29 cellular contexts compared by ENCODE assay signal in genomic region chr22:49878206-49878605, GRCh38.
"Had no signal": no experiment of that assay in that cellular context is flagged by ENCODE, and none has a peak within 500 bp of the region (broad histone marks: within the 10 kb centered on the region; RNA-seq: fewer than 3 reads in every experiment).

No MANE protein-coding gene starts in this region.

- H3K27ac ChIP-seq: brain microvascular endothelial cell, SJCRH30, SK-N-MC, WERI-Rb-1 had no signal

- H3K27me3 Mint-ChIP-seq: activated naive CD8-positive, alpha-beta T cell treated with anti-CD3 and anti-CD28 coated beads for 36 hours; activated T-cell treated with anti-CD3 and anti-CD28 coated beads, Interleukin-2, amount 50 U/mL, for 24 hours had no signal

- H3K27me3 ChIP-seq: brain microvascular endothelial cell, MG63, SJCRH30 had no signal

- H3K4me3 Mint-ChIP-seq: activated CD8-positive, alpha-beta T cell treated with anti-CD3 and anti-CD28 coated beads, Interleukin-2, amount 10 ng/mL, durations not matched to agents 7 days and 5 days; activated naive CD8-positive, alpha-beta T cell treated with anti-CD3 and anti-CD28 coated beads for 36 hours; activated T-cell treated with anti-CD3 and anti-CD28 coated beads, Interleukin-2, amount 50 U/mL, for 24 hours; T-helper 1 cell treated with Interleukin-12 subunit alpha and Interleukin-12 subunit beta and Interleukin-4 antibody, amounts not matched to agents 30 μg/mL and 1 μg/mL, for 36 hours had no signal

- H3K27ac Mint-ChIP-seq: activated CD8-positive, alpha-beta T cell treated with anti-CD3 and anti-CD28 coated beads, Interleukin-2, amount 10 ng/mL, durations not matched to agents 7 days and 5 days; activated naive CD8-positive, alpha-beta T cell treated with anti-CD3 and anti-CD28 coated beads for 36 hours; activated T-cell treated with anti-CD3 and anti-CD28 coated beads, Interleukin-2, amount 50 U/mL, for 24 hours; T-helper 1 cell treated with Interleukin-12 subunit alpha and Interleukin-12 subunit beta and Interleukin-4 antibody, amounts not matched to agents 30 μg/mL and 1 μg/mL, for 36 hours had no signal

- H3K9me3 Mint-ChIP-seq: activated naive CD8-positive, alpha-beta T cell treated with anti-CD3 and anti-CD28 coated beads for 36 hours; activated T-cell treated with anti-CD3 and anti-CD28 coated beads, Interleukin-2, amount 50 U/mL, for 24 hours; T-helper 1 cell treated with Interleukin-12 subunit alpha and Interleukin-12 subunit beta and Interleukin-4 antibody, amounts not matched to agents 30 μg/mL and 1 μg/mL, for 36 hours had no signal

- DNase-seq: activated CD4-positive, alpha-beta T cell treated with anti-CD3 and anti-CD28 coated beads for 1 hour; activated CD4-positive, alpha-beta T cell treated with anti-CD3 and anti-CD28 coated beads for 48 hours; activated CD4-positive, CD25-positive, alpha-beta regulatory T cell; activated CD8-positive, alpha-beta T cell treated with anti-CD3 and anti-CD28 coated beads, Interleukin-2, amount 10 ng/mL, durations not matched to agents 7 days and 5 days; activated naive CD4-positive, alpha-beta T cell treated with anti-CD3 and anti-CD28 coated beads, Interleukin-2, amount 50 U/mL, for 16 hours; activated naive CD8-positive, alpha-beta T cell treated with anti-CD3 and anti-CD28 coated beads for 36 hours; activated T-cell treated with anti-CD3 and anti-CD28 coated beads, Interleukin-2, amount 50 U/mL, for 24 hours; amniotic stem cell; aorta; brain microvascular endothelial cell; central memory CD4-positive, alpha-beta T cell; Kasumi-1; KG1; MG63; NCI-H1048; NCI-H1105 treated with DMSO at 0.1 percent for 48 hours; NCI-H1436; NCI-H1694; NCI-H1930; NCI-H2081 treated with DMSO at 0.1 percent for 48 hours; NCI-H345; NCI-H524 treated with DMSO at 0.1 percent for 48 hours; SHP77; SJCRH30; T1000; WERI-Rb-1 had no signal

- ATAC-seq: activated CD8-positive, alpha-beta T cell treated with anti-CD3 and anti-CD28 coated beads, Interleukin-2, amount 10 ng/mL, durations not matched to agents 7 days and 5 days; Panc1 had no signal
